In the genomic region with DNA sequence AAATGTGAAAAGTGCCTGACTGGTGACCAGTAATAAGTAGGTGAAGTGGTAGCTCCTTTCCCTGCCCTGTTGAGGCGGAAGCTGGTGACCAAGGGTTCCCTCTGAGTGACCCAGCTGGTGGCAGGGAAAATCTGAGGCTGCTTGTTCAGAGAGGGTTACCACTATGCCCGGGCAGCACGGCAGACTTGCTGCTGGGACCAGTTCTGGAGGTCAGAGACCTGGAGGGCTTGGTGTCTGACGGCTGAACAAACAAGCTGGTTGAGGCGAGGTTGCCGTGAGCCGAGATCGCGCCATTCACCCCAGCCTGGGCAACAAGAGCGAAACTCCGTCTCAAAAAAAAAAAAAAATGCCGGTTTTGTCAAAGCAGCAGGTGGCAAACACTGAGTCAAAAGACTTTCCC, we compare ENCODE assay signal across 20 cellular contexts.
A peak's percentile ranks its signal among the peaks of the same experiment; 100 is the strongest.
DNase-seq lines count a peak whose midpoint lies in the region; ATAC-seq and TF ChIP-seq lines count a peak whose summit lies in the region.
"Had no signal": no experiment of that assay in that cellular context is flagged by ENCODE, and none has a peak within 500 bp of the region (broad histone marks: within the 10 kb centered on the region; RNA-seq: fewer than 3 reads in every experiment).

No MANE protein-coding gene starts in this region.

- no peak overlapping the region for H3K4me2 ChIP-seq in trophoblast cell (ENCODE audit: low read length)

- intact Hi-C loops in CD8-positive, alpha-beta T cell (cut with DNase I, micrococcal nuclease), result loop anchor here (5.0 to 10.0 kb wide), 2 partner anchors 78 to 249 kb away; partner anchors contain the start of genes ZNF429 (in 1 of the 2) and ZNF43 (in 1 of the 2)

- ATAC-seq in CD8-positive, alpha-beta T cell, result no peak
- ATAC-seq in GM19463 (IDR thresholded peaks at IDR 0.05; ENCODE audit: unreplicated experiment), result no peak
- ATAC-seq in omental fat pad (ENCODE audit: low FRiP score), result no peak
- ATAC-seq: HCT116 had no signal

- H4K8ac ChIP-seq in trophoblast cell (ENCODE audit: low read depth, low read length), result no peak overlapping the region

- no peak overlapping the region for H3K4ac ChIP-seq in trophoblast cell (ENCODE audit: low read depth, low read length)

- H3K9me3 ChIP-seq in CD8-positive, alpha-beta T cell (ENCODE audit: low read length), result no peaks in the 10 kb centered on the region
- H3K9me3 ChIP-seq in duodenal mucosa (ENCODE audit: control insufficient read depth in 1 of 2, low read length in 2 of 2) (peaks cover 0 to 9% of the 10 kb centered on the region in 2 donors), trophoblast cell (ENCODE audit: insufficient read depth, low read depth, low read length) (peaks cover 5% of the 10 kb centered on the region)
- H3K9me3 ChIP-seq: thoracic aorta had no signal

- no peak overlapping the region for H2AFZ ChIP-seq in trophoblast cell (ENCODE audit: insufficient read depth, low read length, poor library complexity)

- H3K23ac ChIP-seq in trophoblast cell (ENCODE audit: low read length), result peak overlapping the region; percentile 53

- H4K91ac ChIP-seq in trophoblast cell (ENCODE audit: low read depth, low read length), result no peak overlapping the region

- H3K9ac ChIP-seq in duodenal mucosa (ENCODE audit: low read depth in 1 of 2, low read length in 2 of 2) (peak overlapping the region in 1 of 2 donors; percentile 26), trophoblast cell (ENCODE audit: low read length) (peak overlapping the region; percentile 47)

- no peaks in the 10 kb centered on the region for H3K79me2 ChIP-seq in trophoblast cell (ENCODE audit: control insufficient read depth, insufficient read depth, low read length, poor library complexity)

- no peaks in the 10 kb centered on the region for H3K27me3 Mint-ChIP-seq in CD8-positive, alpha-beta T cell (ENCODE audit: low read depth)
- H3K27me3 Mint-ChIP-seq: activated CD4-positive, alpha-beta T cell treated with anti-CD3 and anti-CD28 coated beads, Interleukin-2, amount 10 ng/mL, durations not matched to agents 24 days and 14 days had no signal

- H2BK12ac ChIP-seq in trophoblast cell (ENCODE audit: low read length), result no peak overlapping the region

- in situ Hi-C loops in G401 (cut with HindIII; ENCODE audit: low sequenced_read_pairs), result no loop called here

- H2AK5ac ChIP-seq in trophoblast cell (ENCODE audit: low read length), result no peak overlapping the region

- no peak overlapping the region for H3K18ac ChIP-seq in trophoblast cell (ENCODE audit: low read length)

- H2BK120ac ChIP-seq in trophoblast cell (ENCODE audit: insufficient read depth, low read length, poor library complexity), result no peak overlapping the region

- TF ChIP-seq CTCF in CD8-positive, alpha-beta T cell (IDR thresholded peaks at IDR 0.05), result no peak
- no peak for TF ChIP-seq CTCF in omental fat pad (IDR thresholded peaks at IDR 0.05)

- peak overlapping the region; percentile 59 for H3K4me3 Mint-ChIP-seq in CD8-positive, alpha-beta T cell
- H3K4me3 Mint-ChIP-seq: activated CD4-positive, alpha-beta T cell treated with anti-CD3 and anti-CD28 coated beads, Interleukin-2, amount 10 ng/mL, durations not matched to agents 24 days and 14 days; activated naive CD4-positive, alpha-beta T cell treated with anti-CD3 and anti-CD28 coated beads, Interleukin-2, amount 10 ng/mL, durations not matched to agents 7 days and 5 days had no signal

- WGBS in trophoblast cell (ENCODE audit: extremely low coverage, insufficient coverage, insufficient read length), result no CpG with 5 or more reads among the region's 12 CpGs

- no peak overlapping the region for H3K14ac ChIP-seq in trophoblast cell (ENCODE audit: low read length)

- no peaks in the 10 kb centered on the region for H3K27me3 ChIP-seq in CD8-positive, alpha-beta T cell (ENCODE audit: insufficient read depth, low read length)
- H3K27me3 ChIP-seq in duodenal mucosa (ENCODE audit: control insufficient read depth in 1 of 2, insufficient read depth in 2 of 2, low read length in 2 of 2) (no peaks in the 10 kb centered on the region), trophoblast cell (ENCODE audit: insufficient read depth, low read length) (peaks cover 3% of the 10 kb centered on the region)

- POLR2A ChIA-PET in CD8-positive, alpha-beta T cell (lab: Charles Lee), result interaction anchor here (0.7 to 3.9 kb wide), 7 partner anchors 9 to 256 kb away, joined by 3 to 30 read pairs (median 4); partner anchors contain the start of genes ZNF100, ZNF429 and ZNF708

- H3K4me3 ChIP-seq in CD8-positive, alpha-beta T cell (ENCODE audit: low read depth, low read length), result no peak overlapping the region
- H3K4me3 ChIP-seq in duodenal mucosa (ENCODE audit: low read depth in 1 of 2, low read length in 2 of 2) (peak overlapping the region; percentile 35 to 43), trophoblast cell (ENCODE audit: low read depth, low read length) (no peak overlapping the region)

- H2BK5ac ChIP-seq in trophoblast cell (ENCODE audit: low read depth, low read length, poor library complexity), result no peak overlapping the region

- H3K4me1 ChIP-seq in CD8-positive, alpha-beta T cell (ENCODE audit: insufficient read depth, low read length), result peaks cover 35% of the 10 kb centered on the region
- H3K4me1 ChIP-seq in duodenal mucosa (ENCODE audit: control insufficient read depth in 1 of 2, insufficient read depth in 2 of 2, low read length in 2 of 2) (peaks cover 3 to 7% of the 10 kb centered on the region in 2 donors), trophoblast cell (ENCODE audit: control insufficient read depth in 1 of 2, insufficient read depth in 2 of 2, low read length in 2 of 2) (peaks cover 4 to 7% of the 10 kb centered on the region in 2 experiments)

- no peaks in the 10 kb centered on the region for H3K36me3 ChIP-seq in CD8-positive, alpha-beta T cell (ENCODE audit: insufficient read depth, low read length)
- H3K36me3 ChIP-seq in duodenal mucosa (ENCODE audit: control insufficient read depth in 1 of 2, insufficient read depth in 2 of 2, low read length in 2 of 2) (no peaks in the 10 kb centered on the region), trophoblast cell (ENCODE audit: control insufficient read depth in 1 of 2, insufficient read depth in 2 of 2, low read length in 2 of 2) (no peaks in the 10 kb centered on the region)
- H3K36me3 ChIP-seq: cardiac muscle cell, thoracic aorta had no signal

- H3K4me1 Mint-ChIP-seq in CD8-positive, alpha-beta T cell (ENCODE audit: low read depth), result peaks cover 54% of the 10 kb centered on the region
- H3K4me1 Mint-ChIP-seq: activated CD4-positive, alpha-beta T cell treated with anti-CD3 and anti-CD28 coated beads, Interleukin-2, amount 10 ng/mL, durations not matched to agents 24 days and 14 days had no signal

- DNase-seq in CD8-positive, alpha-beta T cell, result no peak
- peak; percentile 11 for DNase-seq in G401 (ENCODE audit: low spot score)
- DNase-seq in trophoblast cell, result no peak
- DNase-seq in NCI-H2171 (lab: John Stamatoyannopoulos, UW), result no peak
- no peak for DNase-seq in omental fat pad (ENCODE audit: low spot score)
- DNase-seq: activated CD4-positive, alpha-beta T cell treated with anti-CD3 and anti-CD28 coated beads, Interleukin-2, amount 10 ng/mL, durations not matched to agents 24 days and 14 days; DMS153; effector memory CD8-positive, alpha-beta T cell; hippocampal formation; Kasumi-1; midbrain; NCI-H1105 treated with DMSO at 0.1 percent for 48 hours; NCI-H2171 treated with DMSO at 0.1 percent for 48 hours; NCI-H774 had no signal

- no peaks in the 10 kb centered on the region for H3K36me3 Mint-ChIP-seq in CD8-positive, alpha-beta T cell
- H3K36me3 Mint-ChIP-seq: activated naive CD4-positive, alpha-beta T cell treated with anti-CD3 and anti-CD28 coated beads, Interleukin-2, amount 10 ng/mL, durations not matched to agents 7 days and 5 days had no signal

- H3K27ac Mint-ChIP-seq in CD8-positive, alpha-beta T cell, result peak overlapping the region; percentile 70
- H3K27ac Mint-ChIP-seq: activated CD4-positive, alpha-beta T cell treated with anti-CD3 and anti-CD28 coated beads, Interleukin-2, amount 10 ng/mL, durations not matched to agents 24 days and 14 days; activated naive CD4-positive, alpha-beta T cell treated with anti-CD3 and anti-CD28 coated beads, Interleukin-2, amount 10 ng/mL, durations not matched to agents 7 days and 5 days had no signal

- H4K12ac ChIP-seq in trophoblast cell (ENCODE audit: low read depth, low read length), result no peak overlapping the region

- no peaks in the 10 kb centered on the region for H3K9me3 Mint-ChIP-seq in CD8-positive, alpha-beta T cell
- H3K9me3 Mint-ChIP-seq: effector memory CD8-positive, alpha-beta T cell had no signal

- H3K27ac ChIP-seq in CD8-positive, alpha-beta T cell (ENCODE audit: low read depth, low read length), result no peak overlapping the region
- H3K27ac ChIP-seq in duodenal mucosa (ENCODE audit: low read depth, low read length) (no peak overlapping the region), trophoblast cell (ENCODE audit: low read depth, low read length) (no peak overlapping the region)
- H3K27ac ChIP-seq: cardiac muscle cell, thoracic aorta had no signal

- peaks cover 5% of the 10 kb centered on the region for H3K79me1 ChIP-seq in trophoblast cell (ENCODE audit: low read length)

- CTCF ChIA-PET in CD8-positive, alpha-beta T cell (lab: Charles Lee), result interaction anchor here (0.7 to 1.4 kb wide), 7 partner anchors 16 to 107 kb away, joined by 3 to 4 read pairs (median 3); no protein-coding TSS in a partner anchor

Comparison
In these comparisons a context has a peak if more than half of its experiments do, and no peak if none do; other contexts are left out.
1. H3K4me3 ChIP-seq: peak in duodenal mucosa (2 of 2); none in CD8-positive, alpha-beta T cell (single experiment) and trophoblast cell (single experiment).